In the genomic region with DNA sequence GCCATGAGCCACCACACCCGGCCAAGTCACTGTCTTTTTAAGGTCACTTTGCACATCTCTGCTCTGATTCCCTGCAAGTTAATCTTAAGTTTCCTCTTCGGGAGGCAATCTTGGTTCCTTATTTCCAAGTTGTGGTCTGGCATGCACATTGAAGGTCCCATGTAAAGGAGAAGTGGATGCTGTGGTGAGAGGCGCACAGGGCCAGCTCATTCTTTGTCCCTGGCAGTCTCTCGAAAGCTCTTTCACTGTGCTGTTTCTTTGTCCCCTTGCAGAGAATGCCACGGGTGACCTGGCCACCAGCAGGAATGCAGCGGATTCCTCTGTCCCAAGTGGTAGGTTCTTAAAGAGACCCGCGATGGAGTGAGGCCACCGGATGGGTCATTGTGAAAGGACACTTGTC, we compare ENCODE assay signal across 1 cellular context.
TF ChIP-seq lines count a peak whose summit lies in the region.

No MANE protein-coding gene starts in this region.

TF ChIP-seq in A549, 52 proteins besides CTCF, POLR2A, EP300 and RAD21 (continued from another document):
- no peak for TF ChIP-seq REST (IDR thresholded peaks at IDR 0.05)
- TF ChIP-seq FOSL2 (IDR thresholded peaks at IDR 0.05) = no peak
- no peak for TF ChIP-seq FOSL2 (CRISPR knock-in tag; IDR thresholded peaks at IDR 0.05)
- no peak for TF ChIP-seq HEYL (CRISPR knock-in tag; IDR thresholded peaks at IDR 0.05)
- TF ChIP-seq RCOR1 (IDR thresholded peaks at IDR 0.05; ENCODE audit: low read depth, low read length) = no peak
- TF ChIP-seq EHF (CRISPR knock-in tag; IDR thresholded peaks at IDR 0.05) = no peak
- no peak for TF ChIP-seq HOXB5 (CRISPR knock-in tag; IDR thresholded peaks at IDR 0.05)
- TF ChIP-seq GATA3 (IDR thresholded peaks at IDR 0.05; ENCODE audit: borderline replicate concordance) = no peak
TF ChIP-seq in A549: peak in this region for 0.
